15 cellular contexts compared by ENCODE assay signal in genomic region chrX:69173906-69174305, GRCh38.
"Had no signal": no experiment of that assay in that cellular context is flagged by ENCODE, and none has a peak within 500 bp of the region (broad histone marks: within the 10 kb centered on the region; RNA-seq: fewer than 3 reads in every experiment).

No MANE protein-coding gene starts in this region.

- H3K9me3 Mint-ChIP-seq: activated naive CD4-positive, alpha-beta T cell treated with anti-CD3 and anti-CD28 coated beads, Interleukin-2, amount 10 ng/mL, durations not matched to agents 7 days and 5 days; natural killer cell; T-helper 1 cell treated with Interleukin-12 subunit alpha and Interleukin-12 subunit beta and Interleukin-4 antibody, amounts not matched to agents 30 μg/mL and 1 μg/mL, for 36 hours had no signal

- H3K27ac ChIP-seq: adrenal gland, esophagus squamous epithelium, psoas muscle, right lobe of liver, stomach, testis, WERI-Rb-1 had no signal

- H3K36me3 ChIP-seq: adrenal gland, esophagus squamous epithelium, right lobe of liver, stomach, WERI-Rb-1 had no signal

- H3K4me1 Mint-ChIP-seq: activated CD4-positive, alpha-beta T cell treated with anti-CD3 and anti-CD28 coated beads for 36 hours; activated naive CD4-positive, alpha-beta T cell treated with anti-CD3 and anti-CD28 coated beads, Interleukin-2, amount 10 ng/mL, durations not matched to agents 7 days and 5 days; natural killer cell had no signal

- H3K4me1 ChIP-seq: adrenal gland, esophagus squamous epithelium, psoas muscle, right lobe of liver, stomach, testis had no signal

- H3K36me3 Mint-ChIP-seq: activated CD4-positive, alpha-beta memory T cell treated with anti-CD3 and anti-CD28 coated beads for 36 hours; activated naive CD4-positive, alpha-beta T cell treated with anti-CD3 and anti-CD28 coated beads, Interleukin-2, amount 10 ng/mL, durations not matched to agents 7 days and 5 days; natural killer cell had no signal

- H3K4me3 Mint-ChIP-seq: activated CD4-positive, alpha-beta memory T cell treated with anti-CD3 and anti-CD28 coated beads for 36 hours; activated CD4-positive, alpha-beta T cell treated with anti-CD3 and anti-CD28 coated beads for 36 hours; activated naive CD4-positive, alpha-beta T cell treated with anti-CD3 and anti-CD28 coated beads, Interleukin-2, amount 10 ng/mL, durations not matched to agents 7 days and 5 days; activated T-cell treated with anti-CD3 and anti-CD28 coated beads, Interleukin-2, amount 50 U/mL, for 24 hours; natural killer cell; T-helper 1 cell treated with Interleukin-12 subunit alpha and Interleukin-12 subunit beta and Interleukin-4 antibody, amounts not matched to agents 30 μg/mL and 1 μg/mL, for 36 hours had no signal

- H3K4me3 ChIP-seq: adrenal gland, esophagus squamous epithelium, psoas muscle, right lobe of liver, stomach, testis had no signal

- H3K27me3 ChIP-seq: esophagus squamous epithelium, right lobe of liver, testis had no signal

- H3K27ac Mint-ChIP-seq: activated CD4-positive, alpha-beta memory T cell treated with anti-CD3 and anti-CD28 coated beads for 36 hours; activated CD4-positive, alpha-beta T cell treated with anti-CD3 and anti-CD28 coated beads for 36 hours; activated naive CD4-positive, alpha-beta T cell treated with anti-CD3 and anti-CD28 coated beads, Interleukin-2, amount 10 ng/mL, durations not matched to agents 7 days and 5 days; activated T-cell treated with anti-CD3 and anti-CD28 coated beads, Interleukin-2, amount 50 U/mL, for 24 hours; natural killer cell; T-helper 1 cell treated with Interleukin-12 subunit alpha and Interleukin-12 subunit beta and Interleukin-4 antibody, amounts not matched to agents 30 μg/mL and 1 μg/mL, for 36 hours had no signal

- ATAC-seq: activated CD4-positive, alpha-beta T cell treated with anti-CD3 and anti-CD28 coated beads for 36 hours; left lobe of liver; natural killer cell; psoas muscle; right lobe of liver had no signal

- DNase-seq: activated CD4-positive, alpha-beta memory T cell treated with anti-CD3 and anti-CD28 coated beads for 36 hours; activated CD4-positive, alpha-beta T cell treated with anti-CD3 and anti-CD28 coated beads for 36 hours; activated naive CD4-positive, alpha-beta T cell treated with anti-CD3 and anti-CD28 coated beads, Interleukin-2, amount 10 ng/mL, durations not matched to agents 7 days and 5 days; activated T-cell treated with anti-CD3 and anti-CD28 coated beads, Interleukin-2, amount 50 U/mL, for 24 hours; adrenal gland; esophagus squamous epithelium; islet precursor cell; natural killer cell; psoas muscle; right lobe of liver; stomach; testis; WERI-Rb-1 had no signal

- H3K27me3 Mint-ChIP-seq: activated CD4-positive, alpha-beta memory T cell treated with anti-CD3 and anti-CD28 coated beads for 36 hours; activated CD4-positive, alpha-beta T cell treated with anti-CD3 and anti-CD28 coated beads for 36 hours had no signal

- H3K9me3 ChIP-seq: adrenal gland, esophagus squamous epithelium, right lobe of liver, testis had no signal
